1 cellular context compared by ENCODE assay signal in genomic region chr11:2182075-2182474, GRCh38.
TF ChIP-seq lines count a peak whose summit lies in the region.

No MANE protein-coding gene starts in this region.

TF ChIP-seq in HCT116, 20 proteins besides CTCF, POLR2A, EP300 and RAD21 (continued from another document):
- TF ChIP-seq YY1 (IDR thresholded peaks at IDR 0.05; ENCODE audit: extremely low read depth, insufficient replicate concordance, low read depth, low read length) (no peak), CBX3 (IDR thresholded peaks at IDR 0.05; ENCODE audit: low read depth) (no peak), ZNF274 (IDR thresholded peaks at IDR 0.05; ENCODE audit: low read depth, low read length) (no peak), ZBTB33 (IDR thresholded peaks at IDR 0.05; ENCODE audit: extremely low read depth, insufficient replicate concordance, low read length) (no peak), EZH2 (IDR thresholded peaks at IDR 0.05) (no peak), SRF (IDR thresholded peaks at IDR 0.05; ENCODE audit: low read depth) (no peak), MAX (IDR thresholded peaks at IDR 0.05) (no peak), SIN3A (IDR thresholded peaks at IDR 0.05; ENCODE audit: low read depth) (no peak), SP1 (IDR thresholded peaks at IDR 0.05; ENCODE audit: low read depth) (no peak), POLR2AphosphoS5 (IDR thresholded peaks at IDR 0.05; ENCODE audit: low read depth, low read length) (no peak), EZH2phosphoT487 (IDR thresholded peaks at IDR 0.05; ENCODE audit: borderline replicate concordance) (no peak)
TF ChIP-seq in HCT116: peak in this region for 0.
